ENCODE assay signal across 9 cellular contexts in the genomic region with DNA sequence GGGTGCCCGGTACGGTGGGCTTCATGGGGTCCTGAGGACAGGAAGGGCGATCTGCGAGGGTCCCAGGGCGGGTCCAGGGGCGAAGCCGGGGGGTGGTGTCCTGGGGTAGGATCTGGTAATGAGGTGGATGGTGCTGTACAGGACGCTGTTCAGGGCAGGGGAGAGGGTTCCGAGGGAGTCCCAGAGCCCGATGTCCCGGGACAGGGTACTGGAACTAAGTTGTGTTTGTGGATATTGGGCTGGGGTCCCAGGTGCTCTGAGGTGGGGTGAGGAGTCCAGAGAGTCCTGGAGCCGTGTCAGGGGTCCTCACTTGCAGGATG. TPM values are rescaled to one million over a fixed set of nuclear protein-coding genes. Genes with fewer than 3 reads are reported as not detected.
DNase-seq lines count a peak whose midpoint lies in the region; ATAC-seq and TF ChIP-seq lines count a peak whose summit lies in the region.
"Had no signal": no experiment of that assay in that cellular context is flagged by ENCODE, and none has a peak within 500 bp of the region (broad histone marks: within the 10 kb centered on the region; RNA-seq: fewer than 3 reads in every experiment).

No MANE protein-coding gene starts in this region.

- ATAC-seq in HG03108 (IDR thresholded peaks at IDR 0.05; ENCODE audit: unreplicated experiment) = peak; percentile 6
- ATAC-seq in body of pancreas = no peak
- no peak for ATAC-seq in lung (ENCODE audit: insufficient read depth, low FRiP score)
- no peak for ATAC-seq in aorta (ENCODE audit: low FRiP score)
- ATAC-seq in HG02981 (IDR thresholded peaks at IDR 0.05; ENCODE audit: unreplicated experiment) = no peak

- DNase-seq in GM12864 (ENCODE audit: low read depth) (no peak), body of pancreas (no peak), lung (ENCODE audit: low spot score) (no peak), aorta (no peak), pons (ENCODE audit: low spot score) (no peak), NCI-H2081 (lab: John Stamatoyannopoulos, UW) (no peak)

- no peak for TF ChIP-seq POLR2A in body of pancreas (IDR thresholded peaks at IDR 0.05)

- H3K27me3 ChIP-seq in body of pancreas = no peaks in the 10 kb centered on the region
- no peaks in the 10 kb centered on the region for H3K27me3 ChIP-seq in lung (ENCODE audit: control insufficient read depth, insufficient read depth)
- no peaks in the 10 kb centered on the region for H3K27me3 ChIP-seq in aorta (ENCODE audit: control insufficient read depth in 1 of 2, insufficient read depth in 2 of 2, low read length in 1 of 2)

- intact Hi-C loops in body of pancreas (cut with DNase I) (no loop called here), aorta (cut with DNase I) (loop anchor here (1.0 to 5.0 kb wide), 2 partner anchors 19 to 95 kb away; no protein-coding TSS in a partner anchor)

- TF ChIP-seq CTCF in GM12864 (IDR thresholded peaks at IDR 0.05; ENCODE audit: low read depth, low read length, missing control alignments) (no peak), body of pancreas (IDR thresholded peaks at IDR 0.05) (no peak), lung (IDR thresholded peaks at IDR 0.05; ENCODE audit: control extremely low read depth, extremely low read depth) (no peak)

- peak overlapping the region; percentile 84 for H3K4me3 ChIP-seq in GM12864 (ENCODE audit: low read depth, low read length)
- peak overlapping the region; percentile 34 to 68 for H3K4me3 ChIP-seq in body of pancreas
- H3K4me3 ChIP-seq in lung = peak overlapping the region; percentile 92
- H3K4me3 ChIP-seq in aorta (ENCODE audit: low read length in 2 of 2) = peak overlapping the region; percentile 68 to 83

- H3K4me1 ChIP-seq in body of pancreas (peaks cover 34% of the 10 kb centered on the region), lung (ENCODE audit: control insufficient read depth in 2 of 2, insufficient read depth in 2 of 2, low read length in 2 of 2) (peaks cover 0 to 22% of the 10 kb centered on the region in 2 donors), aorta (ENCODE audit: control insufficient read depth in 1 of 2, insufficient read depth in 2 of 2, low read length in 2 of 2) (no peaks in the 10 kb centered on the region)

- peaks cover 0 to 2% of the 10 kb centered on the region in 2 donors for H3K36me3 ChIP-seq in body of pancreas (replicated peaks in 1 of 2; ENCODE audit: insufficient read depth in 1 of 2, low read depth in 2 of 2)
- peaks cover 3 to 12% of the 10 kb centered on the region in 2 donors for H3K36me3 ChIP-seq in lung (ENCODE audit: control insufficient read depth in 2 of 2, insufficient read depth in 2 of 2, low read length in 2 of 2)
- peaks cover 0 to 1% of the 10 kb centered on the region in 2 donors for H3K36me3 ChIP-seq in aorta (ENCODE audit: control insufficient read depth in 1 of 2, insufficient read depth in 2 of 2, low read length in 1 of 2)

- H3K27ac ChIP-seq in body of pancreas (peak overlapping the region in 3 of 4 donors; percentile 86 to 92 (median 91)), lung (ENCODE audit: low read depth in 1 of 2, low read length in 1 of 2) (peak overlapping the region; percentile 92 to 96), aorta (ENCODE audit: low read depth in 1 of 2, low read length in 2 of 2) (no peak overlapping the region)

- WGBS in body of pancreas, 2 donors = 0 to 1% methylated on average over 9 to 12 of the region's 12 CpGs
- 1% methylated on average over 12 of the region's 12 CpGs for WGBS in lung, 2 donors
- 0 to 1% methylated on average over 12 of the region's 12 CpGs for WGBS in aorta, 2 donors

- H3K9me3 ChIP-seq in body of pancreas (no peaks in the 10 kb centered on the region), lung (ENCODE audit: control insufficient read depth in 2 of 2, insufficient read depth in 1 of 2, low read length in 1 of 2) (peaks cover 0 to 3% of the 10 kb centered on the region in 2 donors), aorta (ENCODE audit: control insufficient read depth, low read length) (peaks cover 3% of the 10 kb centered on the region)

RNA-seq across cellular contexts. Expression of gene LZTR1, which starts 0.4 kb away (rescaled TPM):
- total RNA-seq in body of pancreas = 10 to 100 TPM; 25.7 to 66.9 TPM
- total RNA-seq in lung = 10 to 100 TPM; 51.9 to 64.9 TPM
- 10 to 100 TPM; 33.8 to 37.9 TPM for polyA plus RNA-seq in lung
- 10 to 100 TPM; 59.0 to 81.7 TPM for total RNA-seq in aorta
- 10 to 100 TPM; 11.3 to 83.9 TPM for polyA plus RNA-seq in aorta

RNA-seq across cellular contexts. Expression of gene AIFM3, which starts 15.5 kb away (rescaled TPM):
- total RNA-seq in body of pancreas (1 to 10 TPM in 1 of 2 donors, under 1 TPM in 1; 0.78 to 3.0 TPM), lung (1 to 10 TPM in 1 of 2 donors, under 1 TPM in 1; 0.48 to 7.5 TPM), aorta (1 to 10 TPM; 1.0 to 3.8 TPM)
- polyA plus RNA-seq in lung (1 to 10 TPM; 3.6 to 6.0 TPM), aorta (1 to 10 TPM; 1.4 to 2.3 TPM)
- total RNA-seq: HT1080 had no signal

RNA-seq across cellular contexts. Expression of gene THAP7, which starts 19.4 kb away (rescaled TPM):
- 10 to 100 TPM; 17.1 to 20.2 TPM for total RNA-seq in body of pancreas
- total RNA-seq in lung = 10 to 100 TPM; 20.4 to 28.1 TPM
- 10 to 100 TPM; 27.1 to 61.3 TPM for polyA plus RNA-seq in lung
- total RNA-seq in aorta = 10 to 100 TPM; 17.0 to 20.8 TPM
- 10 to 100 TPM; 16.4 to 69.0 TPM for polyA plus RNA-seq in aorta

RNA-seq across cellular contexts. Expression of gene P2RX6, which starts 32.4 kb away (rescaled TPM):
- total RNA-seq in body of pancreas (not detected), lung (1 to 10 TPM; 1.1 to 2.2 TPM), aorta (under 1 TPM; 0.26 to 0.72 TPM)
- polyA plus RNA-seq in lung (under 1 TPM; 0.21 to 0.79 TPM), aorta (1 to 10 TPM in 1 of 2 donors, under 1 TPM in 1; 0.13 to 1.1 TPM)

RNA-seq across cellular contexts. Expression of gene SLC7A4, which starts 49.8 kb away (rescaled TPM):
- total RNA-seq in body of pancreas (1 to 10 TPM; 1.3 to 1.8 TPM), lung (1 to 10 TPM in 1 of 2 donors, under 1 TPM in 1; 0.63 to 1.1 TPM), aorta (under 1 TPM in 1 of 2 donors, not detected in 1; 0.15 TPM)
- polyA plus RNA-seq in lung (under 1 TPM; 0.18 to 0.96 TPM), aorta (not detected)
- total RNA-seq: HT1080 had no signal

Comparison
In these comparisons a context has a peak if more than half of its experiments do, and no peak if none do; other contexts are left out.
1. H3K27ac ChIP-seq: peak in body of pancreas (3 of 4) and lung (2 of 2); none in aorta (0 of 2).
2. Peak in every context shown above with its lines, with median percentiles within 50 percentile points of each other: H3K4me3 ChIP-seq.